Comparison of ENCODE assay signal across 27 cellular contexts in genomic region chr12:29980304-29980703, GRCh38.
"Had no signal": no experiment of that assay in that cellular context is flagged by ENCODE, and none has a peak within 500 bp of the region (broad histone marks: within the 10 kb centered on the region; RNA-seq: fewer than 3 reads in every experiment).

No MANE protein-coding gene starts in this region.

- ATAC-seq: activated CD4-positive, alpha-beta T cell treated with anti-CD3 and anti-CD28 coated beads for 36 hours; activated CD8-positive, alpha-beta T cell treated with anti-CD3 and anti-CD28 coated beads, Interleukin-2, amount 10 ng/mL, durations not matched to agents 7 days and 5 days had no signal

- DNase-seq: activated CD4-positive, alpha-beta T cell treated with anti-CD3 and anti-CD28 coated beads for 36 hours; activated CD4-positive, alpha-beta T cell treated with anti-CD3 and anti-CD28 coated beads, Interleukin-2, amount 10 ng/mL, durations not matched to agents 7 days and 5 days; activated CD4-positive, alpha-beta T cell treated with anti-CD3 and anti-CD28 coated beads, Interleukin-2, amount 50 U/mL, for 48 hours; activated CD8-positive, alpha-beta T cell treated with anti-CD3 and anti-CD28 coated beads, Interleukin-2, amount 10 ng/mL, durations not matched to agents 7 days and 5 days; activated effector memory CD4-positive, alpha-beta T cell treated with Interleukin-2 at 50 U/mL for 16 hours; activated naive CD4-positive, alpha-beta T cell treated with anti-CD3 and anti-CD28 coated beads, Interleukin-2, amount 10 ng/mL, durations not matched to agents 7 days and 5 days; activated T-cell treated with anti-CD3 and anti-CD28 coated beads, Interleukin-2, amount 50 U/mL, for 24 hours; amygdala; colonic mucosa; KG1; NCI-H1048; NCI-H1105 treated with DMSO at 0.1 percent for 48 hours; NCI-H1436; NCI-H1694; NCI-H2029; NCI-H510A; NCI-H526; NCI-H748 treated with DMSO at 0.1 percent for 48 hours; Right ventricle myocardium superior; SW 1271; T-helper 1 cell; T-helper 2 cell; T-helper 9 cell had no signal

- H3K27me3 ChIP-seq: ascending aorta, cardiac muscle cell, colonic mucosa had no signal

- H3K4me1 Mint-ChIP-seq: activated CD4-positive, alpha-beta T cell treated with anti-CD3 and anti-CD28 coated beads for 36 hours; activated CD4-positive, alpha-beta T cell treated with anti-CD3 and anti-CD28 coated beads, Interleukin-2, amount 10 ng/mL, durations not matched to agents 7 days and 5 days; activated naive CD4-positive, alpha-beta T cell treated with anti-CD3 and anti-CD28 coated beads, Interleukin-2, amount 10 ng/mL, durations not matched to agents 7 days and 5 days; central memory CD8-positive, alpha-beta T cell had no signal

- H3K4me3 Mint-ChIP-seq: activated CD4-positive, alpha-beta T cell treated with anti-CD3 and anti-CD28 coated beads for 36 hours; activated CD4-positive, alpha-beta T cell treated with anti-CD3 and anti-CD28 coated beads, Interleukin-2, amount 10 ng/mL, durations not matched to agents 7 days and 5 days; activated CD8-positive, alpha-beta T cell treated with anti-CD3 and anti-CD28 coated beads, Interleukin-2, amount 10 ng/mL, durations not matched to agents 7 days and 5 days; activated naive CD4-positive, alpha-beta T cell treated with anti-CD3 and anti-CD28 coated beads, Interleukin-2, amount 10 ng/mL, durations not matched to agents 7 days and 5 days; activated naive CD8-positive, alpha-beta T cell; activated T-cell treated with anti-CD3 and anti-CD28 coated beads, Interleukin-2, amount 50 U/mL, for 24 hours; central memory CD8-positive, alpha-beta T cell had no signal

- H3K36me3 Mint-ChIP-seq: activated naive CD4-positive, alpha-beta T cell treated with anti-CD3 and anti-CD28 coated beads, Interleukin-2, amount 10 ng/mL, durations not matched to agents 7 days and 5 days; activated naive CD8-positive, alpha-beta T cell had no signal

- H3K36me3 ChIP-seq: ascending aorta, cardiac muscle cell, colonic mucosa had no signal

- H3K27ac Mint-ChIP-seq: activated CD4-positive, alpha-beta T cell treated with anti-CD3 and anti-CD28 coated beads for 36 hours; activated CD4-positive, alpha-beta T cell treated with anti-CD3 and anti-CD28 coated beads, Interleukin-2, amount 10 ng/mL, durations not matched to agents 7 days and 5 days; activated CD8-positive, alpha-beta T cell treated with anti-CD3 and anti-CD28 coated beads, Interleukin-2, amount 10 ng/mL, durations not matched to agents 7 days and 5 days; activated naive CD4-positive, alpha-beta T cell treated with anti-CD3 and anti-CD28 coated beads, Interleukin-2, amount 10 ng/mL, durations not matched to agents 7 days and 5 days; activated naive CD8-positive, alpha-beta T cell; activated T-cell treated with anti-CD3 and anti-CD28 coated beads, Interleukin-2, amount 50 U/mL, for 24 hours had no signal

- H3K4me1 ChIP-seq: ascending aorta, colonic mucosa had no signal

- H3K9me3 ChIP-seq: ascending aorta, colonic mucosa had no signal

- H3K27ac ChIP-seq: ascending aorta, cardiac muscle cell, colonic mucosa had no signal

- H3K4me3 ChIP-seq: ascending aorta, cardiac muscle cell, colonic mucosa had no signal

- H3K27me3 Mint-ChIP-seq: activated CD4-positive, alpha-beta T cell treated with anti-CD3 and anti-CD28 coated beads for 36 hours; activated CD4-positive, alpha-beta T cell treated with anti-CD3 and anti-CD28 coated beads, Interleukin-2, amount 10 ng/mL, durations not matched to agents 7 days and 5 days; activated naive CD4-positive, alpha-beta T cell treated with anti-CD3 and anti-CD28 coated beads, Interleukin-2, amount 10 ng/mL, durations not matched to agents 7 days and 5 days; activated naive CD8-positive, alpha-beta T cell; activated T-cell treated with anti-CD3 and anti-CD28 coated beads, Interleukin-2, amount 50 U/mL, for 24 hours; central memory CD8-positive, alpha-beta T cell had no signal
